5 cellular contexts compared by ENCODE assay signal in genomic region chr10:111199587-111199986, GRCh38.
"Had no signal": no experiment of that assay in that cellular context is flagged by ENCODE, and none has a peak within 500 bp of the region (broad histone marks: within the 10 kb centered on the region; RNA-seq: fewer than 3 reads in every experiment).

No MANE protein-coding gene starts in this region.

- H3K4me3 ChIP-seq: GM23338, K562 had no signal

- DNase-seq: H9, HCEC 1CT, IMR-90 had no signal

- ATAC-seq: GM23338, K562 had no signal
